ENCODE assay signal across 26 cellular contexts in the genomic region with DNA sequence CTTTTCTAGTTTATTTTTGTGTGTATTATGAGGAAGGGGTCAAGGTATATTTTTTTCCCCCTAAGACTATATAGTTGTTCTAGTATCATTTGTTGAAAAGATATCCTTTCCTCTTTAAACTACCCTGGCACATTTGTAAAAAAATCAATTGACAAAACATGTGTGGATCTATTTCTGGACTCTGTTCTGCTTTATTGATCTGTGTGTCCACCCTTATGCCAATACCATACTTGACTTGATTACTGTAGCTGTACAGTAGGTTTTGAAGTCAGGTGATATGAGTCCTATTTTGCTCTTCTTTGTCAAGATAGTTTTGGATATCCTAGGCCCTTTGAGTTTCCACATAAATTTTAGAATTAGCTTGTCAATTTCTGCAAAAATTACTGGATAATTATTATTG. TPM values are rescaled to one million over a fixed set of nuclear protein-coding genes. Genes with fewer than 3 reads are reported as not detected.
"Had no signal": no experiment of that assay in that cellular context is flagged by ENCODE, and none has a peak within 500 bp of the region (broad histone marks: within the 10 kb centered on the region; RNA-seq: fewer than 3 reads in every experiment).

No MANE protein-coding gene starts in this region.

- H3K9ac ChIP-seq: neural progenitor cell had no signal

- H3K4me3 Mint-ChIP-seq: naive thymus-derived CD4-positive, alpha-beta T cell; natural killer cell; nephron; neural progenitor cell; stimulated activated effector memory CD8-positive, alpha-beta T cell treated with anti-CD3 and anti-CD28 coated beads, Interleukin-12 subunit alpha, Interleukin-12 subunit beta, amount 100 ng/mL, for 72 hours; stimulated activated naive B cell treated with anti-CD40 and anti-IgM and Interleukin-4, amounts not matched to agents 10 μg/mL and 1 μg/mL and 100 μg/mL, for 72 hours; stimulated activated naive CD8-positive, alpha-beta T cell treated with anti-CD3 and anti-CD28 coated beads, Interleukin-15, Interleukin-2, amounts not matched to agents 100 ng/mL and 50 ng/mL, for 24 hours had no signal

- ATAC-seq: naive thymus-derived CD4-positive, alpha-beta T cell; natural killer cell; pancreas; psoas muscle; right cardiac atrium; stimulated activated effector memory CD8-positive, alpha-beta T cell treated with anti-CD3 and anti-CD28 coated beads, Interleukin-12 subunit alpha, Interleukin-12 subunit beta, amount 100 ng/mL, for 72 hours; stimulated activated naive B cell treated with anti-CD40 and anti-IgM and Interleukin-4, amounts not matched to agents 10 μg/mL and 1 μg/mL and 100 μg/mL, for 72 hours had no signal

- H3K9me3 Mint-ChIP-seq: naive thymus-derived CD4-positive, alpha-beta T cell; natural killer cell; nephron; stimulated activated effector memory CD8-positive, alpha-beta T cell treated with anti-CD3 and anti-CD28 coated beads, Interleukin-12 subunit alpha, Interleukin-12 subunit beta, amount 100 ng/mL, for 72 hours; stimulated activated naive B cell treated with anti-CD40 and anti-IgM and Interleukin-4, amounts not matched to agents 10 μg/mL and 1 μg/mL and 100 μg/mL, for 72 hours; stimulated activated naive CD8-positive, alpha-beta T cell treated with anti-CD3 and anti-CD28 coated beads, Interleukin-15, Interleukin-2, amounts not matched to agents 100 ng/mL and 50 ng/mL, for 24 hours had no signal

- H3K9me3 ChIP-seq: pancreas, psoas muscle, sigmoid colon, stomach, thoracic aorta, thyroid gland, tibial nerve, upper lobe of left lung, vagina had no signal

- H3K4me1 Mint-ChIP-seq: naive thymus-derived CD4-positive, alpha-beta T cell; natural killer cell; nephron; stimulated activated effector memory CD8-positive, alpha-beta T cell treated with anti-CD3 and anti-CD28 coated beads, Interleukin-12 subunit alpha, Interleukin-12 subunit beta, amount 100 ng/mL, for 72 hours; stimulated activated naive B cell treated with anti-CD40 and anti-IgM and Interleukin-4, amounts not matched to agents 10 μg/mL and 1 μg/mL and 100 μg/mL, for 72 hours had no signal

- H3K4me1 ChIP-seq: neural progenitor cell, pancreas, psoas muscle, sigmoid colon, stomach, thyroid gland, tibial nerve, upper lobe of left lung, vagina had no signal

- H3K27ac ChIP-seq: neural progenitor cell, pancreas, psoas muscle, sigmoid colon, stomach, thoracic aorta, thyroid gland, tibial nerve, upper lobe of left lung, vagina had no signal

- H3K27me3 Mint-ChIP-seq: stimulated activated naive CD8-positive, alpha-beta T cell treated with anti-CD3 and anti-CD28 coated beads, Interleukin-15, Interleukin-2, amounts not matched to agents 100 ng/mL and 50 ng/mL, for 24 hours had no signal

- H3K36me3 Mint-ChIP-seq: naive thymus-derived CD4-positive, alpha-beta T cell; natural killer cell; neural progenitor cell; stimulated activated effector memory CD8-positive, alpha-beta T cell treated with anti-CD3 and anti-CD28 coated beads, Interleukin-12 subunit alpha, Interleukin-12 subunit beta, amount 100 ng/mL, for 72 hours; stimulated activated naive B cell treated with anti-CD40 and anti-IgM and Interleukin-4, amounts not matched to agents 10 μg/mL and 1 μg/mL and 100 μg/mL, for 72 hours had no signal

- H3K27ac Mint-ChIP-seq: naive thymus-derived CD4-positive, alpha-beta T cell; natural killer cell; nephron; neural progenitor cell; stimulated activated effector memory CD8-positive, alpha-beta T cell treated with anti-CD3 and anti-CD28 coated beads, Interleukin-12 subunit alpha, Interleukin-12 subunit beta, amount 100 ng/mL, for 72 hours; stimulated activated naive B cell treated with anti-CD40 and anti-IgM and Interleukin-4, amounts not matched to agents 10 μg/mL and 1 μg/mL and 100 μg/mL, for 72 hours; stimulated activated naive CD8-positive, alpha-beta T cell treated with anti-CD3 and anti-CD28 coated beads, Interleukin-15, Interleukin-2, amounts not matched to agents 100 ng/mL and 50 ng/mL, for 24 hours had no signal

- H3K36me3 ChIP-seq: neural progenitor cell, pancreas, sigmoid colon, stomach, thoracic aorta, thyroid gland, tibial nerve, upper lobe of left lung, vagina had no signal

- H3K4me2 ChIP-seq: neural progenitor cell had no signal

- H3K27me3 ChIP-seq: neural progenitor cell, pancreas, sigmoid colon, stomach, thyroid gland, tibial nerve, upper lobe of left lung, vagina had no signal

- FAIRE-seq: pancreas, small intestine, urothelium cell line had no signal

- DNase-seq: naive thymus-derived CD4-positive, alpha-beta T cell; natural killer cell; occipital lobe; pancreas; psoas muscle; right cardiac atrium; sigmoid colon; small intestine; stimulated activated CD4-positive, alpha-beta T cell treated with anti-CD3 and anti-CD28 coated beads, Interleukin-15, amount 100 ng/mL, for 24 hours; stimulated activated CD4-positive, alpha-beta T cell treated with anti-CD3 and anti-CD28 coated beads, Interleukin-2, amount 100 ng/mL, for 24 hours; stimulated activated CD4-positive, alpha-beta T cell treated with anti-CD3 and anti-CD28 coated beads, Interleukin-2, amount 100 ng/mL, for 48 hours; stimulated activated CD4-positive, alpha-beta T cell treated with anti-CD3 and anti-CD28 coated beads, Interleukin-4, amount 100 ng/mL, for 24 hours; stimulated activated naive B cell treated with anti-CD40 and anti-IgM and Interleukin-4, amounts not matched to agents 10 μg/mL and 1 μg/mL and 100 μg/mL, for 72 hours; stimulated activated naive CD4-positive, alpha-beta T cell treated with Interleukin-2 at 50 U/mL for 16 hours; stomach; thyroid gland; trophoblast cell; upper lobe of left lung had no signal

- H2AFZ ChIP-seq: neural progenitor cell had no signal

- H3K4me3 ChIP-seq: neural progenitor cell, pancreas, psoas muscle, sigmoid colon, stomach, thoracic aorta, thyroid gland, tibial nerve, upper lobe of left lung, vagina had no signal

RNA-seq across cellular contexts. Expression of a gene that starts 21.2 kb away (rescaled TPM):
- polyA plus RNA-seq: naive thymus-derived CD4-positive, alpha-beta T cell had no signal
